1 cellular context compared by ENCODE assay signal in genomic region chr1:21670059-21670881, GRCh38.
A peak's percentile ranks its signal among the peaks of the same experiment; 100 is the strongest.
TF ChIP-seq lines count a peak whose summit lies in the region.

No MANE protein-coding gene starts in this region.

TF ChIP-seq in K562, 482 proteins besides CTCF, POLR2A, EP300 and RAD21 (continued from another document):
- TF ChIP-seq GTF2A2 (tag; IDR thresholded peaks at IDR 0.05): 0 out of 2 replicates have a peak, but pooled peaks have one; percentile 36
- TF ChIP-seq ZKSCAN1 (IDR thresholded peaks at IDR 0.05; ENCODE audit: low read depth, low read length): peak; percentile 61; the same call in 1 of the 2 replicates
- TF ChIP-seq, protein P1, sequence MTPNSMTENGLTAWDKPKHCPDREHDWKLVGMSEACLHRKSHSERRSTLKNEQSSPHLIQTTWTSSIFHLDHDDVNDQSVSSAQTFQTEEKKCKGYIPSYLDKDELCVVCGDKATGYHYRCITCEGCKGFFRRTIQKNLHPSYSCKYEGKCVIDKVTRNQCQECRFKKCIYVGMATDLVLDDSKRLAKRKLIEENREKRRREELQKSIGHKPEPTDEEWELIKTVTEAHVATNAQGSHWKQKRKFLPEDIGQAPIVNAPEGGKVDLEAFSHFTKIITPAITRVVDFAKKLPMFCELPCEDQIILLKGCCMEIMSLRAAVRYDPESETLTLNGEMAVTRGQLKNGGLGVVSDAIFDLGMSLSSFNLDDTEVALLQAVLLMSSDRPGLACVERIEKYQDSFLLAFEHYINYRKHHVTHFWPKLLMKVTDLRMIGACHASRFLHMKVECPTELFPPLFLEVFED (CRISPR knock-in tag; conservative IDR thresholded peaks at IDR 0.05): 0 out of 2 replicates have a peak, but pooled peaks have one; percentile 12
- no peak for TF ChIP-seq ZBTB12 (CRISPR knock-in tag; IDR thresholded peaks at IDR 0.05)
- peak; percentile 2 for TF ChIP-seq POLR2B (IDR thresholded peaks at IDR 0.05; ENCODE audit: low read depth, partially characterized antibody)
- TF ChIP-seq ARID2 (IDR thresholded peaks at IDR 0.05): 0 out of 2 replicates have a peak, but pooled peaks have one; percentile 2
- TF ChIP-seq DMBX1 (CRISPR knock-in tag; IDR thresholded peaks at IDR 0.05; ENCODE audit: borderline replicate concordance): peak; percentile 48; the same call in 1 of the 2 replicates
- TF ChIP-seq ZNF253 (CRISPR knock-in tag; conservative IDR thresholded peaks at IDR 0.05): no peak
- no peak for TF ChIP-seq NBN (IDR thresholded peaks at IDR 0.05; ENCODE audit: low read depth)
- no peak for TF ChIP-seq NELFE (IDR thresholded peaks at IDR 0.05; ENCODE audit: insufficient read depth, insufficient read length)
- TF ChIP-seq HDAC2 (IDR thresholded peaks at IDR 0.05): peak; percentile 11; the same call in 1 of the 2 replicates
TF ChIP-seq in K562: peak in this region for 47.
